ENCODE assay signal across 13 cellular contexts in genomic region chr6:108650325-108650724, GRCh38.
DNase-seq lines count a peak whose midpoint lies in the region; TF ChIP-seq lines count a peak whose summit lies in the region.
"Had no signal": no experiment of that assay in that cellular context is flagged by ENCODE, and none has a peak within 500 bp of the region (broad histone marks: within the 10 kb centered on the region; RNA-seq: fewer than 3 reads in every experiment).

No MANE protein-coding gene starts in this region.

- TF ChIP-seq CTCF in PC-9 (conservative IDR thresholded peaks at IDR 0.05) = no peak
- TF ChIP-seq CTCF in chondrocyte (IDR thresholded peaks at IDR 0.05) = no peak
- no peak for TF ChIP-seq CTCF in nephron (IDR thresholded peaks at IDR 0.05; ENCODE audit: unreplicated experiment in 3 of 3)
- TF ChIP-seq CTCF in transverse colon (IDR thresholded peaks at IDR 0.05) = no peak

- H3K27ac Mint-ChIP-seq in chondrocyte (ENCODE audit: unreplicated experiment) (peak overlapping the region; percentile 86), nephron (peak overlapping the region; percentile 17 to 98 (median 91))
- H3K27ac Mint-ChIP-seq: activated B cell treated with CpG ODN at 0.5 μM for 24 hours; CD4-positive, alpha-beta T cell had no signal

- H3K4me1 Mint-ChIP-seq in chondrocyte (ENCODE audit: low read depth) = peaks cover 64% of the 10 kb centered on the region
- peaks cover 82% of the 10 kb centered on the region for H3K4me1 Mint-ChIP-seq in nephron

- no peaks in the 10 kb centered on the region for H3K9me3 Mint-ChIP-seq in chondrocyte (ENCODE audit: low read depth)
- H3K9me3 Mint-ChIP-seq in nephron = no peaks in the 10 kb centered on the region
- H3K9me3 Mint-ChIP-seq: activated B cell treated with CpG ODN at 0.5 μM for 24 hours; CD4-positive, alpha-beta T cell had no signal

- no peak overlapping the region for H3K4me3 ChIP-seq in PC-9
- no peak overlapping the region for H3K4me3 ChIP-seq in transverse colon

- H3K9me3 ChIP-seq in PC-9 (ENCODE audit: insufficient read depth, low read depth) (no peaks in the 10 kb centered on the region), transverse colon (no peaks in the 10 kb centered on the region)

- DNase-seq in PC-9 (peak in 1 of 2 experiments; percentile 70), chondrocyte (ENCODE audit: low spot score) (no peak), transverse colon (no peak), NCI-H1436 treated with DMSO at 0.1 percent for 48 hours (lab: John Stamatoyannopoulos, UW) (no peak), NCI-H526 treated with DMSO at 0.1 percent for 48 hours (lab: John Stamatoyannopoulos, UW) (no peak), NOMO-1 (lab: John Stamatoyannopoulos, UW; ENCODE audit: unreplicated experiment in 2 of 2) (no peak)
- DNase-seq: activated B cell treated with CpG ODN at 0.5 μM for 24 hours; activated naive CD4-positive, alpha-beta T cell treated with anti-CD3 and anti-CD28 coated beads, Interleukin-2, amount 50 U/mL, for 16 hours; CD4-positive, alpha-beta T cell; central memory CD4-positive, alpha-beta T cell; NCI-H2029 had no signal

- peak overlapping the region; percentile 37 for H3K27ac ChIP-seq in PC-9
- H3K27ac ChIP-seq in transverse colon = peak overlapping the region; percentile 70 to 87 (median 82)
- H3K27ac ChIP-seq: parathyroid adenoma had no signal

- H3K79me2 ChIP-seq in PC-9 (ENCODE audit: low read depth) = peaks cover 100% of the 10 kb centered on the region

- H3K4me2 ChIP-seq in PC-9 = peak overlapping the region; percentile 53

- H2AFZ ChIP-seq in PC-9 = no peak overlapping the region
- H2AFZ ChIP-seq: parathyroid adenoma had no signal

- POLR2A ChIA-PET in PC-9 (lab: Charles Lee; ENCODE audit: unreplicated experiment) = no interaction called here

- CTCF ChIA-PET in PC-9 (lab: Charles Lee) = no interaction called here

- TF ChIP-seq POLR2A in transverse colon (IDR thresholded peaks at IDR 0.05) = no peak

- no TSS peak for BruUV-seq in PC-9 (replicated peaks; lab: Mats Ljungman, UMichigan)

- peaks cover 71% of the 10 kb centered on the region for H4K20me1 ChIP-seq in PC-9 (ENCODE audit: insufficient read depth)

- peaks cover 40% of the 10 kb centered on the region for H3K36me3 ChIP-seq in PC-9 (ENCODE audit: low read depth)
- no peaks in the 10 kb centered on the region for H3K36me3 ChIP-seq in transverse colon

- no peaks in the 10 kb centered on the region for H3K27me3 ChIP-seq in PC-9 (ENCODE audit: insufficient read depth, low read depth)
- H3K27me3 ChIP-seq in transverse colon = no peaks in the 10 kb centered on the region

- H3K4me3 Mint-ChIP-seq in chondrocyte (ENCODE audit: unreplicated experiment) = no peak overlapping the region
- H3K4me3 Mint-ChIP-seq in nephron = no peak overlapping the region
- H3K4me3 Mint-ChIP-seq: activated B cell treated with CpG ODN at 0.5 μM for 24 hours; CD4-positive, alpha-beta T cell had no signal

- peaks cover 6% of the 10 kb centered on the region for H3K36me3 Mint-ChIP-seq in chondrocyte (ENCODE audit: low read depth)
- H3K36me3 Mint-ChIP-seq in nephron (ENCODE audit: low read depth) = peaks cover 6% of the 10 kb centered on the region

- H3F3A ChIP-seq in PC-9 (ENCODE audit: insufficient read depth, low read depth) = peaks cover 23% of the 10 kb centered on the region; the same call in 1 of the 2 replicates

- H3K27me3 Mint-ChIP-seq in chondrocyte (ENCODE audit: low read depth) = no peaks in the 10 kb centered on the region
- no peaks in the 10 kb centered on the region for H3K27me3 Mint-ChIP-seq in nephron (ENCODE audit: low read depth)
- H3K27me3 Mint-ChIP-seq: activated B cell treated with CpG ODN at 0.5 μM for 24 hours; CD4-positive, alpha-beta T cell had no signal

- H3K4me1 ChIP-seq in PC-9 (replicated peaks; ENCODE audit: insufficient read depth) (peaks cover 94% of the 10 kb centered on the region), transverse colon (peaks cover 31 to 65% (median 53%) of the 10 kb centered on the region in 4 donors)

- in situ Hi-C loops in transverse colon (cut with MboI; ENCODE audit: low pct_ligation_motif_present in 1 of 4, low pct_unique_long_range_greater_than_20kb in 1 of 4, low sequenced_read_pairs in 3 of 4) = loop anchor here in 1 of 4 donors (25.0 kb wide), 1 partner anchor 88 kb away; the partner anchor contains the start of gene FOXO3

- intact Hi-C loops in PC-9 (cut with micrococcal nuclease; ENCODE audit: unreplicated experiment) (no loop called here), transverse colon (cut with DNase I; ENCODE audit: low total_unique reads) (loop anchor here (10.0 kb wide), 1 partner anchor 56 kb away; no protein-coding TSS in a partner anchor)

- 55 to 67% methylated on average over 1 of the region's 1 CpG for WGBS in transverse colon (ENCODE audit: low coverage in 1 of 2), 2 donors

- H3K9me2 ChIP-seq in PC-9 (ENCODE audit: insufficient read depth) = no peaks in the 10 kb centered on the region

- TF ChIP-seq EP300 in transverse colon (IDR thresholded peaks at IDR 0.05; ENCODE audit: low read depth) = no peak
